In genomic region chr12:103735291-103735690, GRCh38 we compare ENCODE assay signal across 33 cellular contexts.
"Had no signal": no experiment of that assay in that cellular context is flagged by ENCODE, and none has a peak within 500 bp of the region (broad histone marks: within the 10 kb centered on the region; RNA-seq: fewer than 3 reads in every experiment).

No MANE protein-coding gene starts in this region.

- DNase-seq: activated effector memory CD4-positive, alpha-beta T cell treated with anti-CD3 and anti-CD28 coated beads, Interleukin-2, amount 50 U/mL, for 16 hours; activated effector memory CD4-positive, alpha-beta T cell treated with Interleukin-2 at 50 U/mL for 16 hours; activated gamma-delta T cell; activated gamma-delta T cell treated with Interleukin-2 at 50 U/mL for 16 hours; activated naive CD4-positive, alpha-beta T cell; activated naive CD4-positive, alpha-beta T cell treated with anti-CD3 and anti-CD28 coated beads for 36 hours; activated naive CD4-positive, alpha-beta T cell treated with anti-CD3 and anti-CD28 coated beads, Interleukin-2, amount 10 ng/mL, durations not matched to agents 7 days and 5 days; activated naive CD4-positive, alpha-beta T cell treated with anti-CD3 and anti-CD28 coated beads, Interleukin-2, amount 50 U/mL, for 16 hours; activated naive CD4-positive, alpha-beta T cell treated with Interleukin-2 at 50 U/mL for 16 hours; activated naive CD8-positive, alpha-beta T cell treated with anti-CD3 and anti-CD28 coated beads for 36 hours; activated naive CD8-positive, alpha-beta T cell treated with anti-CD3 and anti-CD28 coated beads, Interleukin-2, amount 10 ng/mL, durations not matched to agents 7 days and 5 days; activated naive CD8-positive, alpha-beta T cell treated with anti-CD3 and anti-CD28 coated beads, Interleukin-2, amount 50 U/mL, for 24 hours; activated T-cell treated with anti-CD3 and anti-CD28 coated beads, Interleukin-2, amount 50 U/mL, for 24 hours; activated T-cell treated with anti-CD3 and anti-CD28 coated beads, Interleukin-2, amount 50 U/mL, for 4 hours; activated T-cell treated with anti-CD3 and anti-CD28 coated beads, Interleukin-2, amount 50 U/mL, for 48 hours; activated T-cell treated with anti-CD3 and anti-CD28 coated beads, Interleukin-2, amount 50 U/mL, for 72 hours; adrenal gland; amniotic stem cell; amygdala; anterior cingulate cortex; aorta; body of pancreas; brain microvascular endothelial cell; caudate nucleus; central memory CD4-positive, alpha-beta T cell; cerebellar nuclear complex had no signal

- H3K36me3 ChIP-seq: adrenal gland, ascending aorta, brain microvascular endothelial cell, breast epithelium, cardiac muscle cell had no signal

- H3K4me1 ChIP-seq: adrenal gland, ascending aorta, body of pancreas, breast epithelium had no signal

- ATAC-seq: activated naive CD4-positive, alpha-beta T cell treated with anti-CD3 and anti-CD28 coated beads, Interleukin-2, amount 50 U/mL, for 72 hours; activated naive CD8-positive, alpha-beta T cell treated with anti-CD3 and anti-CD28 coated beads, Interleukin-2, amount 50 U/mL, for 24 hours; activated T-cell treated with anti-CD3 and anti-CD28 coated beads, Interleukin-2, amount 50 U/mL, for 4 hours; activated T-cell treated with anti-CD3 and anti-CD28 coated beads, Interleukin-2, amount 50 U/mL, for 72 hours; activated T-helper 17 cell treated with anti-CD3 and anti-CD28 coated beads, Interleukin-2, amount 50 U/mL, for 72 hours; body of pancreas had no signal

- FAIRE-seq: astrocyte, bronchial epithelial cell had no signal

- H3K27me3 ChIP-seq: adrenal gland, ascending aorta, body of pancreas, brain microvascular endothelial cell, breast epithelium had no signal

- H3K27ac ChIP-seq: adrenal gland, ascending aorta, body of pancreas, brain microvascular endothelial cell, breast epithelium, cardiac muscle cell had no signal

- H3K4me3 ChIP-seq: adrenal gland, ascending aorta, body of pancreas, breast epithelium, cardiac muscle cell had no signal

- H3K9me3 ChIP-seq: adrenal gland, body of pancreas had no signal
